Comparison of ENCODE assay signal across 8 cellular contexts in genomic region chr11:57322881-57323467, GRCh38.
DNase-seq lines count a peak whose midpoint lies in the region; ATAC-seq, FAIRE-seq and TF ChIP-seq lines count a peak whose summit lies in the region.

No MANE protein-coding gene starts in this region.

- ATAC-seq in GM19324 (IDR thresholded peaks at IDR 0.05; ENCODE audit: low FRiP score, unreplicated experiment) (no peak), HG02642 (IDR thresholded peaks at IDR 0.05; ENCODE audit: poor library complexity, unreplicated experiment) (no peak)

- TF ChIP-seq CTCF in WI38 (IDR thresholded peaks at IDR 0.05; ENCODE audit: low read depth, low read length) (no peak), foreskin fibroblast (IDR thresholded peaks at IDR 0.05; ENCODE audit: low read depth, low read length) (no peak)

- H3K4me3 ChIP-seq in WI38 (ENCODE audit: low read depth, low read length): peak overlapping the region; percentile 70
- H3K4me3 ChIP-seq in foreskin fibroblast (ENCODE audit: low read depth in 1 of 2, low read length in 2 of 2): peak overlapping the region; percentile 94 to 98
- peak overlapping the region; percentile 94 for H3K4me3 ChIP-seq in skeletal muscle cell (ENCODE audit: low read depth, low read length)

- FAIRE-seq in H54 (lab: Jason Lieb, UNC): no peak

- no peak for TF ChIP-seq POLR2A in H54 (IDR thresholded peaks at IDR 0.05; ENCODE audit: low read depth, low read length)

- DNase-seq in H54 (ENCODE audit: insufficient read length, low spot score) (peak; percentile 35), foreskin fibroblast (peak in 1 of 2 donors; percentile 36), skeletal muscle cell (ENCODE audit: low read depth) (no peak), NCI-H2171 (lab: John Stamatoyannopoulos, UW) (no peak), NCI-H2227 (lab: John Stamatoyannopoulos, UW; ENCODE audit: unreplicated experiment) (no peak)
